Comparison of ENCODE assay signal across 15 cellular contexts in the genomic region with DNA sequence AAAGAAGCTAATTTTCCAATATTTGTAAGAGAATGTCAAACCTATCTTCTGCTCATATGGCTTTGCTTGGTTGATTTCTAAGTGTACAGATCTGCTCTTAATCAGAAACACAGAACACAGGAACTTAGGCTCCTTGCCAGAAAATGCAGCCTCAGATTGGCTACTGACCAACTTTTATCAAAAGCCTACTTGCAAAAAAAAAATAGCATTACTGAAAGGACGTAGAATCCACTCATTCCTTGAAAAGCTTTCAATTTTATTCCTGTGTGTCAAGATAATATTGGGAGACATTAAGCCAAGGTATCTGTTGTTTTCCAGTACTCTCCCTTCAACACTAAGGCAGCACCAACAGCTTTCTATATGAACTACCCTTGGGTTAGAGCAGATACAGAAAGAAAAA.
A peak's percentile ranks its signal among the peaks of the same experiment; 100 is the strongest.
DNase-seq lines count a peak whose midpoint lies in the region; ATAC-seq and TF ChIP-seq lines count a peak whose summit lies in the region.
"Had no signal": no experiment of that assay in that cellular context is flagged by ENCODE, and none has a peak within 500 bp of the region (broad histone marks: within the 10 kb centered on the region; RNA-seq: fewer than 3 reads in every experiment).

No MANE protein-coding gene starts in this region.

- H3K4me3 Mint-ChIP-seq in HFFc6 (no peak overlapping the region), GM23338 (no peak overlapping the region)
- H3K4me3 Mint-ChIP-seq: activated CD8-positive, alpha-beta T cell treated with anti-CD3 and anti-CD28 coated beads, Interleukin-2, amount 10 ng/mL, durations not matched to agents 7 days and 5 days had no signal

- H3K4me2 ChIP-seq in GM23338, result no peak overlapping the region

- no peak overlapping the region for H3K9ac ChIP-seq in SK-N-MC (ENCODE audit: insufficient read length)

- ATAC-seq in HG03442 (IDR thresholded peaks at IDR 0.05; ENCODE audit: unreplicated experiment), result no peak
- ATAC-seq in GM21825 (IDR thresholded peaks at IDR 0.05; ENCODE audit: unreplicated experiment), result no peak
- ATAC-seq in GM23338, result no peak
- ATAC-seq: activated CD8-positive, alpha-beta T cell treated with anti-CD3 and anti-CD28 coated beads, Interleukin-2, amount 10 ng/mL, durations not matched to agents 7 days and 5 days had no signal

- H3K36me3 Mint-ChIP-seq in HFFc6 (ENCODE audit: low read depth) (no peaks in the 10 kb centered on the region), GM23338 (ENCODE audit: low read depth) (no peaks in the 10 kb centered on the region)

- peak overlapping the region; percentile 57 for H3K4me3 ChIP-seq in SK-N-MC
- no peak overlapping the region for H3K4me3 ChIP-seq in fibroblast of mammary gland (ENCODE audit: control insufficient read depth, low read depth, low read length)
- H3K4me3 ChIP-seq in skeletal muscle cell (ENCODE audit: low read depth, low read length), result no peak overlapping the region
- no peak overlapping the region for H3K4me3 ChIP-seq in GM23338
- H3K4me3 ChIP-seq: SJSA1, suprapubic skin had no signal

- H3K27ac Mint-ChIP-seq in HFFc6 (no peak overlapping the region), GM23338 (no peak overlapping the region)
- H3K27ac Mint-ChIP-seq: activated CD8-positive, alpha-beta T cell treated with anti-CD3 and anti-CD28 coated beads, Interleukin-2, amount 10 ng/mL, durations not matched to agents 7 days and 5 days had no signal

- H3K4me1 ChIP-seq in GM23338 (ENCODE audit: insufficient read depth), result peaks cover 8% of the 10 kb centered on the region; the same call in 1 of the 2 replicates
- H3K4me1 ChIP-seq: suprapubic skin had no signal

- H3F3A ChIP-seq in GM23338 (replicated peaks; ENCODE audit: low read depth), result no peaks in the 10 kb centered on the region

- H3K79me2 ChIP-seq in GM23338 (replicated peaks; ENCODE audit: insufficient read depth), result no peaks in the 10 kb centered on the region

- no peak for TF ChIP-seq CTCF in HFFc6 (IDR thresholded peaks at IDR 0.05)
- TF ChIP-seq CTCF in fibroblast of mammary gland (conservative IDR thresholded peaks at IDR 0.05; ENCODE audit: control insufficient read depth, insufficient read depth, low read depth, low read length), result no peak
- no peak for TF ChIP-seq CTCF in GM23338 (conservative IDR thresholded peaks at IDR 0.05; ENCODE audit: low read depth in 2 of 2)

- H3K4me1 Mint-ChIP-seq in HFFc6 (ENCODE audit: low read depth), result peaks cover 11% of the 10 kb centered on the region; the same call in 1 of the 2 replicates
- H3K4me1 Mint-ChIP-seq in GM23338, result peaks cover 31% of the 10 kb centered on the region

- DNase-seq in HFFc6 (peak; percentile 14), SK-N-MC (ENCODE audit: low read depth, low spot score) (peak; percentile 90), fibroblast of mammary gland (ENCODE audit: low read depth) (peak; percentile 88), skeletal muscle cell (ENCODE audit: low read depth) (peak; percentile 74), NCI-H774 (lab: John Stamatoyannopoulos, UW) (no peak), GM23338 (ENCODE audit: low spot score) (no peak)
- DNase-seq: activated CD8-positive, alpha-beta T cell treated with anti-CD3 and anti-CD28 coated beads, Interleukin-2, amount 10 ng/mL, durations not matched to agents 7 days and 5 days; GDM1; H7; NCI-H2081 treated with DMSO at 0.1 percent for 48 hours; stimulated activated CD4-positive, alpha-beta T cell treated with anti-CD3 and anti-CD28 coated beads, Interleukin-2, amount 100 ng/mL, for 48 hours had no signal

- no peaks in the 10 kb centered on the region for H3K36me3 ChIP-seq in SK-N-MC (ENCODE audit: insufficient read depth, low read length)
- H3K36me3 ChIP-seq in GM23338 (ENCODE audit: insufficient read depth), result no peaks in the 10 kb centered on the region
- H3K36me3 ChIP-seq: SJSA1, suprapubic skin had no signal

- H3K27ac ChIP-seq in SK-N-MC, result no peak overlapping the region
- no peak overlapping the region for H3K27ac ChIP-seq in GM23338 (ENCODE audit: low read depth)
- H3K27ac ChIP-seq: SJSA1, suprapubic skin had no signal

- H3K9me3 Mint-ChIP-seq in HFFc6, result no peaks in the 10 kb centered on the region
- H3K9me3 Mint-ChIP-seq in GM23338, result no peaks in the 10 kb centered on the region

- no peak overlapping the region; the same call in 1 of the 2 replicates for H2AFZ ChIP-seq in GM23338

- H4K20me1 ChIP-seq in GM23338 (replicated peaks; ENCODE audit: insufficient read depth), result no peaks in the 10 kb centered on the region

- H3K9me3 ChIP-seq in SK-N-MC (ENCODE audit: low read depth, low read length), result no peaks in the 10 kb centered on the region
- H3K9me3 ChIP-seq: SJSA1, suprapubic skin had no signal

- H3K27me3 ChIP-seq in GM23338 (ENCODE audit: insufficient read depth), result no peaks in the 10 kb centered on the region
- H3K27me3 ChIP-seq: SJSA1, suprapubic skin had no signal

- H3K27me3 Mint-ChIP-seq in HFFc6 (ENCODE audit: insufficient read depth), result peaks cover 2% of the 10 kb centered on the region; the same call in 1 of the 2 replicates
- H3K27me3 Mint-ChIP-seq in GM23338 (ENCODE audit: insufficient read depth, low read depth, poor library complexity), result no peaks in the 10 kb centered on the region

- peaks cover 5% of the 10 kb centered on the region; the same call in 1 of the 2 replicates for H3K9me2 ChIP-seq in GM23338 (ENCODE audit: insufficient read depth)

TF ChIP-seq in GM23338, 12 proteins besides CTCF, POLR2A, EP300 and RAD21 (continues in another document):
- no peak for TF ChIP-seq ZNF114 (CRISPR knock-in tag; IDR thresholded peaks at IDR 0.05)
- TF ChIP-seq, protein P1, sequence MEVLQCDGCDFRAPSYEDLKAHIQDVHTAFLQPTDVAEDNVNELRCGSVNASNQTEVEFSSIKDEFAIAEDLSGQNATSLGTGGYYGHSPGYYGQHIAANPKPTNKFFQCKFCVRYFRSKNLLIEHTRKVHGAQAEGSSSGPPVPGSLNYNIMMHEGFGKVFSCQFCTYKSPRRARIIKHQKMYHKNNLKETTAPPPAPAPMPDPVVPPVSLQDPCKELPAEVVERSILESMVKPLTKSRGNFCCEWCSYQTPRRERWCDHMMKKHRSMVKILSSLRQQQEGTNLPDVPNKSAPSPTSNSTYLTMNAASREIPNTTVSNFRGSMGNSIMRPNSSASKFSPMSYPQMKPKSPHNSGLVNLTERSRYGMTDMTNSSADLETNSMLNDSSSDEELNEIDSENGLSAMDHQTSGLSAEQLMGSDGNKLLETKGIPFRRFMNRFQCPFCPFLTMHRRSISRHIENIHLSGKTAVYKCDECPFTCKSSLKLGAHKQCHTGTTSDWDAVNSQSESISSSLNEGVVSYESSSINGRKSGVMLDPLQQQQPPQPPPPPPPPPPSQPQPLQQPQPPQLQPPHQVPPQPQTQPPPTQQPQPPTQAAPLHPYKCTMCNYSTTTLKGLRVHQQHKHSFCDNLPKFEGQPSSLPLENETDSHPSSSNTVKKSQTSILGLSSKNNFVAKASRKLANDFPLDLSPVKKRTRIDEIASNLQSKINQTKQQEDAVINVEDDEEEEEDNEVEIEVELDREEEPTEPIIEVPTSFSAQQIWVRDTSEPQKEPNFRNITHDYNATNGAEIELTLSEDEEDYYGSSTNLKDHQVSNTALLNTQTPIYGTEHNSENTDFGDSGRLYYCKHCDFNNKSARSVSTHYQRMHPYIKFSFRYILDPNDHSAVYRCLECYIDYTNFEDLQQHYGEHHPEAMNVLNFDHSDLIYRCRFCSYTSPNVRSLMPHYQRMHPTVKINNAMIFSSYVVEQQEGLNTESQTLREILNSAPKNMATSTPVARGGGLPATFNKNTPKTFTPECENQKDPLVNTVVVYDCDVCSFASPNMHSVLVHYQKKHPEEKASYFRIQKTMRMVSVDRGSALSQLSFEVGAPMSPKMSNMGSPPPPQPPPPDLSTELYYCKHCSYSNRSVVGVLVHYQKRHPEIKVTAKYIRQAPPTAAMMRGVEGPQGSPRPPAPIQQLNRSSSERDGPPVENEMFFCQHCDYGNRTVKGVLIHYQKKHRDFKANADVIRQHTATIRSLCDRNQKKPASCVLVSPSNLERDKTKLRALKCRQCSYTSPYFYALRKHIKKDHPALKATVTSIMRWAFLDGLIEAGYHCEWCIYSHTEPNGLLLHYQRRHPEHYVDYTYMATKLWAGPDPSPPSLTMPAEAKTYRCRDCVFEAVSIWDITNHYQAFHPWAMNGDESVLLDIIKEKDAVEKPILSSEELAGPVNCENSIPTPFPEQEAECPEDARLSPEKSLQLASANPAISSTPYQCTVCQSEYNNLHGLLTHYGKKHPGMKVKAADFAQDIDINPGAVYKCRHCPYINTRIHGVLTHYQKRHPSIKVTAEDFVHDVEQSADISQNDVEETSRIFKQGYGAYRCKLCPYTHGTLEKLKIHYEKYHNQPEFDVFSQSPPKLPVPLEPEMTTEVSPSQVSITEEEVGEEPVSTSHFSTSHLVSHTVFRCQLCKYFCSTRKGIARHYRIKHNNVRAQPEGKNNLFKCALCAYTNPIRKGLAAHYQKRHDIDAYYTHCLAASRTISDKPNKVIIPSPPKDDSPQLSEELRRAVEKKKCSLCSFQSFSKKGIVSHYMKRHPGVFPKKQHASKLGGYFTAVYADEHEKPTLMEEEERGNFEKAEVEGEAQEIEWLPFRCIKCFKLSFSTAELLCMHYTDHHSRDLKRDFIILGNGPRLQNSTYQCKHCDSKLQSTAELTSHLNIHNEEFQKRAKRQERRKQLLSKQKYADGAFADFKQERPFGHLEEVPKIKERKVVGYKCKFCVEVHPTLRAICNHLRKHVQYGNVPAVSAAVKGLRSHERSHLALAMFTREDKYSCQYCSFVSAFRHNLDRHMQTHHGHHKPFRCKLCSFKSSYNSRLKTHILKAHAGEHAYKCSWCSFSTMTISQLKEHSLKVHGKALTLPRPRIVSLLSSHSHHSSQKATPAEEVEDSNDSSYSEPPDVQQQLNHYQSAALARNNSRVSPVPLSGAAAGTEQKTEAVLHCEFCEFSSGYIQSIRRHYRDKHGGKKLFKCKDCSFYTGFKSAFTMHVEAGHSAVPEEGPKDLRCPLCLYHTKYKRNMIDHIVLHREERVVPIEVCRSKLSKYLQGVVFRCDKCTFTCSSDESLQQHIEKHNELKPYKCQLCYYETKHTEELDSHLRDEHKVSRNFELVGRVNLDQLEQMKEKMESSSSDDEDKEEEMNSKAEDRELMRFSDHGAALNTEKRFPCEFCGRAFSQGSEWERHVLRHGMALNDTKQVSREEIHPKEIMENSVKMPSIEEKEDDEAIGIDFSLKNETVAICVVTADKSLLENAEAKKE (CRISPR knock-in tag; IDR thresholded peaks at IDR 0.05), result no peak
- no peak for TF ChIP-seq NANOG (IDR thresholded peaks at IDR 0.05; ENCODE audit: borderline replicate concordance)
- TF ChIP-seq EZH2 (IDR thresholded peaks at IDR 0.05; ENCODE audit: low read depth, unreplicated experiment), result no peak
- TF ChIP-seq JUNB (IDR thresholded peaks at IDR 0.05; ENCODE audit: unreplicated experiment), result no peak
- TF ChIP-seq POLR2AphosphoS5 (IDR thresholded peaks at IDR 0.05; ENCODE audit: low read depth), result no peak
- no peak for TF ChIP-seq EZH2phosphoT487 (IDR thresholded peaks at IDR 0.05; ENCODE audit: unreplicated experiment)

Comparison
In these comparisons a context has a peak if more than half of its experiments do, and no peak if none do; other contexts are left out.
1. DNase-seq: peak in HFFc6 (single experiment), SK-N-MC (single experiment), fibroblast of mammary gland (single experiment) and skeletal muscle cell (single experiment); none in NCI-H774 (single experiment) and GM23338 (single experiment).